ENCODE assay signal across 1 cellular context in genomic region chr19:16572332-16573211, GRCh38.
TF ChIP-seq lines count a peak whose summit lies in the region.

SLC35E1 (minus strand) TSS chr19:16572415; CDS start chr19:16572364, 51 bp downstream.

TF ChIP-seq in HEK293, 187 proteins besides CTCF, POLR2A, EP300 and RAD21 (continued from another document and continues in another):
- TF ChIP-seq, protein P1, sequence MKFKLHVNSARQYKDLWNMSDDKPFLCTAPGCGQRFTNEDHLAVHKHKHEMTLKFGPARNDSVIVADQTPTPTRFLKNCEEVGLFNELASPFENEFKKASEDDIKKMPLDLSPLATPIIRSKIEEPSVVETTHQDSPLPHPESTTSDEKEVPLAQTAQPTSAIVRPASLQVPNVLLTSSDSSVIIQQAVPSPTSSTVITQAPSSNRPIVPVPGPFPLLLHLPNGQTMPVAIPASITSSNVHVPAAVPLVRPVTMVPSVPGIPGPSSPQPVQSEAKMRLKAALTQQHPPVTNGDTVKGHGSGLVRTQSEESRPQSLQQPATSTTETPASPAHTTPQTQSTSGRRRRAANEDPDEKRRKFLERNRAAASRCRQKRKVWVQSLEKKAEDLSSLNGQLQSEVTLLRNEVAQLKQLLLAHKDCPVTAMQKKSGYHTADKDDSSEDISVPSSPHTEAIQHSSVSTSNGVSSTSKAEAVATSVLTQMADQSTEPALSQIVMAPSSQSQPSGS (tag by site-specific recombination; IDR thresholded peaks at IDR 0.05; ENCODE audit: low read depth): no peak
- TF ChIP-seq ZBTB21 (tag by site-specific recombination; IDR thresholded peaks at IDR 0.05) (peak; percentile 78), ZNF623 (tag by site-specific recombination; IDR thresholded peaks at IDR 0.05) (no peak), ZNF23 (tag by site-specific recombination; IDR thresholded peaks at IDR 0.05; ENCODE audit: borderline replicate concordance) (no peak), ZBTB17 (tag by site-specific recombination; IDR thresholded peaks at IDR 0.05) (peak; percentile 79), KLF1 (tag by site-specific recombination; IDR thresholded peaks at IDR 0.05) (0 out of 2 replicates have a peak, but pooled peaks have one; percentile 27), ZNF19 (tag by site-specific recombination; IDR thresholded peaks at IDR 0.05; ENCODE audit: low read depth) (no peak), ZNF24 (tag by site-specific recombination; IDR thresholded peaks at IDR 0.05) (peak; percentile 45; the same call in 1 of the 2 replicates), ZBTB26 (tag by site-specific recombination; optimal IDR thresholded peaks at IDR 0.05) (peak; percentile 12), ZFP69B (tag by site-specific recombination; IDR thresholded peaks at IDR 0.05) (0 out of 2 replicates have a peak, but pooled peaks have one; percentile 38), ZNF558 (tag by site-specific recombination; IDR thresholded peaks at IDR 0.05) (no peak), ZNF404 (tag by site-specific recombination; IDR thresholded peaks at IDR 0.05) (no peak), ZFP41 (tag by site-specific recombination; IDR thresholded peaks at IDR 0.05; ENCODE audit: borderline replicate concordance) (no peak), ZNF2 (tag by site-specific recombination; IDR thresholded peaks at IDR 0.05) (no peak), ZNF777 (tag by site-specific recombination; IDR thresholded peaks at IDR 0.05; ENCODE audit: borderline replicate concordance) (no peak), ZNF610 (tag by site-specific recombination; IDR thresholded peaks at IDR 0.05; ENCODE audit: borderline replicate concordance) (0 out of 2 replicates have a peak, but pooled peaks have one; percentile 41), ZNF157 (tag by site-specific recombination; IDR thresholded peaks at IDR 0.05) (no peak), ZNF555 (tag by site-specific recombination; conservative IDR thresholded peaks at IDR 0.05) (no peak), ZNF146 (tag by site-specific recombination; IDR thresholded peaks at IDR 0.05) (no peak), EGR2 (tag by site-specific recombination; IDR thresholded peaks at IDR 0.05; ENCODE audit: low read depth) (peak; percentile 85), ZNF514 (tag by site-specific recombination; IDR thresholded peaks at IDR 0.05) (no peak), ZNF530 (tag by site-specific recombination; IDR thresholded peaks at IDR 0.05; ENCODE audit: low read depth) (no peak), ZNF214 (tag by site-specific recombination; IDR thresholded peaks at IDR 0.05; ENCODE audit: borderline replicate concordance) (no peak), ZNF645 (tag by site-specific recombination; IDR thresholded peaks at IDR 0.05) (no peak), ZNF510 (tag by site-specific recombination; IDR thresholded peaks at IDR 0.05; ENCODE audit: insufficient replicate concordance) (no peak), ZEB2 (tag by site-specific recombination; IDR thresholded peaks at IDR 0.05) (peak; percentile 83), ZNF169 (tag by site-specific recombination; IDR thresholded peaks at IDR 0.05) (no peak), ZNF624 (tag by site-specific recombination; IDR thresholded peaks at IDR 0.05) (no peak), ZNF707 (tag by site-specific recombination; IDR thresholded peaks at IDR 0.05) (no peak), ZNF324 (tag by site-specific recombination; IDR thresholded peaks at IDR 0.05) (peak; percentile 26; the same call in 1 of the 2 replicates), SETDB1 (IDR thresholded peaks at IDR 0.05; ENCODE audit: insufficient read length, low read length) (no peak), ZNF16 (tag by site-specific recombination; IDR thresholded peaks at IDR 0.05; ENCODE audit: low read depth) (no peak), YY1 (tag by site-specific recombination; IDR thresholded peaks at IDR 0.05) (no peak), ZNF223 (tag by site-specific recombination; IDR thresholded peaks at IDR 0.05) (no peak), ZNF138 (tag by site-specific recombination; IDR thresholded peaks at IDR 0.05; ENCODE audit: borderline replicate concordance) (no peak), ZBTB1 (tag by site-specific recombination; IDR thresholded peaks at IDR 0.05) (no peak), ZNF248 (tag by site-specific recombination; IDR thresholded peaks at IDR 0.05) (no peak), SCRT2 (tag by site-specific recombination; IDR thresholded peaks at IDR 0.05) (no peak), REST (tag by site-specific recombination; IDR thresholded peaks at IDR 0.05) (no peak), ZIC2 (tag by site-specific recombination; IDR thresholded peaks at IDR 0.05) (no peak), BCL11A (tag by site-specific recombination; IDR thresholded peaks at IDR 0.05; ENCODE audit: low read depth) (peak; percentile 54; the same call in 1 of the 2 replicates), SP7 (tag by site-specific recombination; IDR thresholded peaks at IDR 0.05) (peak; percentile 71), ZNF660 (tag by site-specific recombination; IDR thresholded peaks at IDR 0.05) (no peak), TCF7L2 (IDR thresholded peaks at IDR 0.05; ENCODE audit: borderline replicate concordance, low read depth, low read length) (no peak), ZNF629 (tag by site-specific recombination; IDR thresholded peaks at IDR 0.05) (peak; percentile 96), SALL2 (tag by site-specific recombination; IDR thresholded peaks at IDR 0.05; ENCODE audit: borderline replicate concordance) (no peak), HOXA7 (CRISPR knock-in tag; IDR thresholded peaks at IDR 0.05; ENCODE audit: borderline replicate concordance) (no peak), ZNF561 (tag by site-specific recombination; IDR thresholded peaks at IDR 0.05; ENCODE audit: borderline replicate concordance) (peak; percentile 65), ZNF112 (tag by site-specific recombination; IDR thresholded peaks at IDR 0.05) (no peak)
- TF ChIP-seq, protein P2, sequence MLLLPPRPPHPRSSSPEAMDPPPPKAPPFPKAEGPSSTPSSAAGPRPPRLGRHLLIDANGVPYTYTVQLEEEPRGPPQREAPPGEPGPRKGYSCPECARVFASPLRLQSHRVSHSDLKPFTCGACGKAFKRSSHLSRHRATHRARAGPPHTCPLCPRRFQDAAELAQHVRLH (tag by site-specific recombination; IDR thresholded peaks at IDR 0.05): 0 out of 2 replicates have a peak, but pooled peaks have one; percentile 20
- TF ChIP-seq, protein P3, sequence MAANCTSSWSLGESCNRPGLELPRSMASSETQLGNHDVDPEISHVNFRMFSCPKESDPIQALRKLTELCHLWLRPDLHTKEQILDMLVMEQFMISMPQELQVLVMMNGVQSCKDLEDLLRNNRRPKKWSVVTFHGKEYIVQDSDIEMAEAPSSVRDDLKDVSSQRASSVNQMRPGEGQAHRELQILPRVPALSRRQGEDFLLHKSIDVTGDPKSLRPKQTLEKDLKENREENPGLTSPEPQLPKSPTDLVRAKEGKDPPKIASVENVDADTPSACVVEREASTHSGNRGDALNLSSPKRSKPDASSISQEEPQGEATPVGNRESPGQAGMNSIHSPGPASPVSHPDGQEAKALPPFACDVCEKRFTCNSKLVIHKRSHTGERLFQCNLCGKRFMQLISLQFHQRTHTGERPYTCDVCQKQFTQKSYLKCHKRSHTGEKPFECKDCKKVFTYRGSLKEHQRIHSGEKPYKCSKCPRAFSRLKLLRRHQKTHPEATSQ (tag by site-specific recombination; IDR thresholded peaks at IDR 0.05): no peak
- TF ChIP-seq, protein P4, sequence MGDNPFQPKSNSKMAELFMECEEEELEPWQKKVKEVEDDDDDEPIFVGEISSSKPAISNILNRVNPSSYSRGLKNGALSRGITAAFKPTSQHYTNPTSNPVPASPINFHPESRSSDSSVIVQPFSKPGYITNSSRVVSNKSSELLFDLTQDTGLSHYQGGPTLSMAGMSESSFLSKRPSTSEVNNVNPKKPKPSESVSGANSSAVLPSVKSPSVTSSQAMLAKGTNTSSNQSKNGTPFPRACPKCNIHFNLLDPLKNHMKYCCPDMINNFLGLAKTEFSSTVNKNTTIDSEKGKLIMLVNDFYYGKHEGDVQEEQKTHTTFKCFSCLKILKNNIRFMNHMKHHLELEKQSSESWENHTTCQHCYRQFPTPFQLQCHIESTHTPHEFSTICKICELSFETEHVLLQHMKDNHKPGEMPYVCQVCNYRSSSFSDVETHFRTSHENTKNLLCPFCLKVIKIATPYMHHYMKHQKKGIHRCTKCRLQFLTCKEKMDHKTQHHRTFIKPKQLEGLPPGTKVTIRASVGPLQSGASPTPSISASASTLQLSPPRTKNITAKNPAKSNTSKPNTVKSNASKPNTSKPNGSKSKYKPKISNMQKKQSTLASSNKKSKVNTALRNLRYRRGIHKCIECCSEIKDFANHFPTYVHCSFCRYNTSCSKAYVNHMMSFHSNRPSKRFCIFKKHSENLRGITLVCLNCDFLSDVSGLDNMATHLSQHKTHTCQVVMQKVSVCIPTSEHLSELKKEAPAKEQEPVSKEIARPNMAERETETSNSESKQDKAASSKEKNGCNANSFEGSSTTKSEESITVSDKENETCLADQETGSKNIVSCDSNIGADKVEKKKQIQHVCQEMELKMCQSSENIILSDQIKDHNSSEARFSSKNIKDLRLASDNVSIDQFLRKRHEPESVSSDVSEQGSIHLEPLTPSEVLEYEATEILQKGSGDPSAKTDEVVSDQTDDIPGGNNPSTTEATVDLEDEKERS (tag by site-specific recombination; IDR thresholded peaks at IDR 0.05): no peak
- TF ChIP-seq, protein P5, sequence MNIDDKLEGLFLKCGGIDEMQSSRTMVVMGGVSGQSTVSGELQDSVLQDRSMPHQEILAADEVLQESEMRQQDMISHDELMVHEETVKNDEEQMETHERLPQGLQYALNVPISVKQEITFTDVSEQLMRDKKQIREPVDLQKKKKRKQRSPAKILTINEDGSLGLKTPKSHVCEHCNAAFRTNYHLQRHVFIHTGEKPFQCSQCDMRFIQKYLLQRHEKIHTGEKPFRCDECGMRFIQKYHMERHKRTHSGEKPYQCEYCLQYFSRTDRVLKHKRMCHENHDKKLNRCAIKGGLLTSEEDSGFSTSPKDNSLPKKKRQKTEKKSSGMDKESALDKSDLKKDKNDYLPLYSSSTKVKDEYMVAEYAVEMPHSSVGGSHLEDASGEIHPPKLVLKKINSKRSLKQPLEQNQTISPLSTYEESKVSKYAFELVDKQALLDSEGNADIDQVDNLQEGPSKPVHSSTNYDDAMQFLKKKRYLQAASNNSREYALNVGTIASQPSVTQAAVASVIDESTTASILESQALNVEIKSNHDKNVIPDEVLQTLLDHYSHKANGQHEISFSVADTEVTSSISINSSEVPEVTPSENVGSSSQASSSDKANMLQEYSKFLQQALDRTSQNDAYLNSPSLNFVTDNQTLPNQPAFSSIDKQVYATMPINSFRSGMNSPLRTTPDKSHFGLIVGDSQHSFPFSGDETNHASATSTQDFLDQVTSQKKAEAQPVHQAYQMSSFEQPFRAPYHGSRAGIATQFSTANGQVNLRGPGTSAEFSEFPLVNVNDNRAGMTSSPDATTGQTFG (tag by site-specific recombination; IDR thresholded peaks at IDR 0.05; ENCODE audit: borderline replicate concordance): no peak
- TF ChIP-seq, protein P6, sequence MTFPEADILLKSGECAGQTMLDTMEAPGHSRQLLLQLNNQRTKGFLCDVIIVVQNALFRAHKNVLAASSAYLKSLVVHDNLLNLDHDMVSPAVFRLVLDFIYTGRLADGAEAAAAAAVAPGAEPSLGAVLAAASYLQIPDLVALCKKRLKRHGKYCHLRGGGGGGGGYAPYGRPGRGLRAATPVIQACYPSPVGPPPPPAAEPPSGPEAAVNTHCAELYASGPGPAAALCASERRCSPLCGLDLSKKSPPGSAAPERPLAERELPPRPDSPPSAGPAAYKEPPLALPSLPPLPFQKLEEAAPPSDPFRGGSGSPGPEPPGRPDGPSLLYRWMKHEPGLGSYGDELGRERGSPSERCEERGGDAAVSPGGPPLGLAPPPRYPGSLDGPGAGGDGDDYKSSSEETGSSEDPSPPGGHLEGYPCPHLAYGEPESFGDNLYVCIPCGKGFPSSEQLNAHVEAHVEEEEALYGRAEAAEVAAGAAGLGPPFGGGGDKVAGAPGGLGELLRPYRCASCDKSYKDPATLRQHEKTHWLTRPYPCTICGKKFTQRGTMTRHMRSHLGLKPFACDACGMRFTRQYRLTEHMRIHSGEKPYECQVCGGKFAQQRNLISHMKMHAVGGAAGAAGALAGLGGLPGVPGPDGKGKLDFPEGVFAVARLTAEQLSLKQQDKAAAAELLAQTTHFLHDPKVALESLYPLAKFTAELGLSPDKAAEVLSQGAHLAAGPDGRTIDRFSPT (tag by site-specific recombination; IDR thresholded peaks at IDR 0.05): peak; percentile 86
